In genomic region chr6:107718341-107718740, GRCh38 we compare ENCODE assay signal across 14 cellular contexts.
DNase-seq lines count a peak whose midpoint lies in the region; ATAC-seq and TF ChIP-seq lines count a peak whose summit lies in the region.
"Had no signal": no experiment of that assay in that cellular context is flagged by ENCODE, and none has a peak within 500 bp of the region (broad histone marks: within the 10 kb centered on the region; RNA-seq: fewer than 3 reads in every experiment).

No MANE protein-coding gene starts in this region.

- no peak overlapping the region for H2BK120ac ChIP-seq in mesenchymal stem cell (ENCODE audit: low read depth, low read length)

- no peak overlapping the region for H3K23ac ChIP-seq in mesenchymal stem cell (ENCODE audit: low read length in 2 of 2)

- H2BK15ac ChIP-seq in mesenchymal stem cell (ENCODE audit: low read depth, poor library complexity, severe bottlenecking), result no peak overlapping the region

- peak overlapping the region; percentile 76 for H3K27ac Mint-ChIP-seq in activated naive CD4-positive, alpha-beta T cell treated with anti-CD3 and anti-CD28 coated beads for 36 hours
- H3K27ac Mint-ChIP-seq in IgD-negative memory B cell, result peak overlapping the region in 2 of 3 donors; percentile 25 to 74
- peak overlapping the region; percentile 29 for H3K27ac Mint-ChIP-seq in central memory CD8-positive, alpha-beta T cell (ENCODE audit: low read depth)
- H3K27ac Mint-ChIP-seq in osteocyte (ENCODE audit: unreplicated experiment), result no peak overlapping the region
- H3K27ac Mint-ChIP-seq: B cell, GM23338 had no signal

- H3K4me1 Mint-ChIP-seq in activated naive CD4-positive, alpha-beta T cell treated with anti-CD3 and anti-CD28 coated beads for 36 hours (ENCODE audit: low read depth), result peaks cover 65% of the 10 kb centered on the region
- peaks cover 17 to 21% (median 18%) of the 10 kb centered on the region in 3 donors for H3K4me1 Mint-ChIP-seq in IgD-negative memory B cell
- peaks cover 68% of the 10 kb centered on the region for H3K4me1 Mint-ChIP-seq in central memory CD8-positive, alpha-beta T cell
- H3K4me1 Mint-ChIP-seq in osteocyte (ENCODE audit: unreplicated experiment), result peaks cover 2% of the 10 kb centered on the region

- H3K4me2 ChIP-seq in mesenchymal stem cell (ENCODE audit: low read length, poor library complexity, severe bottlenecking), result no peak overlapping the region
- H3K4me2 ChIP-seq: GM23338 had no signal

- peaks cover 24 to 36% of the 10 kb centered on the region in 2 experiments for H3K27me3 ChIP-seq in mesenchymal stem cell (ENCODE audit: control insufficient read depth in 1 of 2, insufficient read depth in 1 of 2, low read length in 2 of 2)

- H2AK5ac ChIP-seq in mesenchymal stem cell (ENCODE audit: low read length, severe bottlenecking), result no peak overlapping the region

- intact Hi-C loops in activated naive CD4-positive, alpha-beta T cell treated with anti-CD3 and anti-CD28 coated beads for 36 hours (cut with micrococcal nuclease), result loop anchor here (10.0 kb wide), 1 partner anchor 726 kb away; no protein-coding TSS in a partner anchor

- no peak overlapping the region for H3K4me3 Mint-ChIP-seq in activated naive CD4-positive, alpha-beta T cell treated with anti-CD3 and anti-CD28 coated beads for 36 hours
- H3K4me3 Mint-ChIP-seq in IgD-negative memory B cell (peak overlapping the region in 2 of 4 donors; percentile 2 to 9), osteocyte (ENCODE audit: unreplicated experiment) (no peak overlapping the region)
- no peak overlapping the region for H3K4me3 Mint-ChIP-seq in central memory CD8-positive, alpha-beta T cell
- H3K4me3 Mint-ChIP-seq: B cell, GM23338 had no signal

- H2BK5ac ChIP-seq in mesenchymal stem cell (ENCODE audit: low read depth, low read length, poor library complexity, severe bottlenecking), result no peak overlapping the region

- H3K27me3 Mint-ChIP-seq in activated naive CD4-positive, alpha-beta T cell treated with anti-CD3 and anti-CD28 coated beads for 36 hours (ENCODE audit: low read depth), result no peaks in the 10 kb centered on the region
- no peaks in the 10 kb centered on the region for H3K27me3 Mint-ChIP-seq in IgD-negative memory B cell
- no peaks in the 10 kb centered on the region for H3K27me3 Mint-ChIP-seq in central memory CD8-positive, alpha-beta T cell
- peaks cover 38% of the 10 kb centered on the region for H3K27me3 Mint-ChIP-seq in osteocyte (ENCODE audit: unreplicated experiment)
- H3K27me3 Mint-ChIP-seq: B cell had no signal

- no peaks in the 10 kb centered on the region for H3K79me1 ChIP-seq in mesenchymal stem cell (replicated peaks; ENCODE audit: low read length, poor library complexity, severe bottlenecking)

- no peak overlapping the region for H3K4me3 ChIP-seq in mesenchymal stem cell (ENCODE audit: insufficient read depth in 1 of 2, low read depth in 1 of 2, low read length in 2 of 2)
- H3K4me3 ChIP-seq: GM23338 had no signal

- CTCF ChIA-PET in activated naive CD4-positive, alpha-beta T cell treated with anti-CD3 and anti-CD28 coated beads for 36 hours (lab: Charles Lee), result interaction anchor here (1.2 to 1.6 kb wide), 2 partner anchors 12 to 15 kb away, joined by 3 to 7 read pairs; no protein-coding TSS in a partner anchor

- no peaks in the 10 kb centered on the region for H3K36me3 ChIP-seq in mesenchymal stem cell (ENCODE audit: control insufficient read depth in 1 of 2, insufficient read depth in 2 of 2, low read depth in 1 of 2, low read length in 2 of 2)

- peaks cover 19% of the 10 kb centered on the region for H3K36me3 Mint-ChIP-seq in activated naive CD4-positive, alpha-beta T cell treated with anti-CD3 and anti-CD28 coated beads for 36 hours (ENCODE audit: low read depth)
- H3K36me3 Mint-ChIP-seq in IgD-negative memory B cell (peaks cover 15% of the 10 kb centered on the region), osteocyte (ENCODE audit: unreplicated experiment) (no peaks in the 10 kb centered on the region)
- peaks cover 40% of the 10 kb centered on the region for H3K36me3 Mint-ChIP-seq in central memory CD8-positive, alpha-beta T cell (ENCODE audit: insufficient read depth)

- H4K8ac ChIP-seq in mesenchymal stem cell (ENCODE audit: low read length), result no peak overlapping the region

- TF ChIP-seq CTCF in osteocyte (IDR thresholded peaks at IDR 0.05), result no peak

- WGBS in mesenchymal stem cell, result 100% methylated on average over 2 of the region's 3 CpGs

- DNase-seq in activated naive CD4-positive, alpha-beta T cell treated with anti-CD3 and anti-CD28 coated beads for 36 hours, result no peak
- DNase-seq in activated naive CD4-positive, alpha-beta T cell (lab: John Stamatoyannopoulos, UW), result no peak
- no peak for DNase-seq in central memory CD8-positive, alpha-beta T cell (ENCODE audit: low spot score in 2 of 2)
- peak; percentile 57 for DNase-seq in osteocyte (ENCODE audit: extremely low spot score, unreplicated experiment)
- DNase-seq in mesenchymal stem cell, result no peak
- DNase-seq: DMS 273 treated with DMSO at 0.1 percent for 48 hours, Kasumi-1, NCI-H1105 treated with DMSO at 0.1 percent for 48 hours, NCI-H187, NCI-H2171 treated with DMSO at 0.1 percent for 48 hours had no signal

- H3K9me3 Mint-ChIP-seq in activated naive CD4-positive, alpha-beta T cell treated with anti-CD3 and anti-CD28 coated beads for 36 hours, result no peaks in the 10 kb centered on the region
- peaks cover 1 to 5% (median 4%) of the 10 kb centered on the region in 3 donors for H3K9me3 Mint-ChIP-seq in IgD-negative memory B cell
- H3K9me3 Mint-ChIP-seq in central memory CD8-positive, alpha-beta T cell, result no peaks in the 10 kb centered on the region
- no peaks in the 10 kb centered on the region for H3K9me3 Mint-ChIP-seq in osteocyte (ENCODE audit: unreplicated experiment)
- H3K9me3 Mint-ChIP-seq: GM23338 had no signal

- H2AFZ ChIP-seq in mesenchymal stem cell (ENCODE audit: low read depth, low read length), result no peak overlapping the region
- H2AFZ ChIP-seq: GM23338 had no signal

- H3K4ac ChIP-seq in mesenchymal stem cell (ENCODE audit: low read depth in 1 of 2, low read length in 2 of 2), result no peak overlapping the region

- H2BK12ac ChIP-seq in mesenchymal stem cell (ENCODE audit: low read length in 2 of 2), result no peak overlapping the region

- H3K18ac ChIP-seq in mesenchymal stem cell (ENCODE audit: low read depth in 1 of 2, low read length in 2 of 2), result no peak overlapping the region

- no peak overlapping the region for H3K14ac ChIP-seq in mesenchymal stem cell (ENCODE audit: low read length in 2 of 2)

- no peaks in the 10 kb centered on the region for H3K9me3 ChIP-seq in mesenchymal stem cell (ENCODE audit: control insufficient read depth, low read length)

- H3K27ac ChIP-seq in mesenchymal stem cell (ENCODE audit: low read length, poor library complexity, severe bottlenecking), result no peak overlapping the region

- H4K91ac ChIP-seq in mesenchymal stem cell (ENCODE audit: low read length), result no peak overlapping the region

- ATAC-seq in central memory CD8-positive, alpha-beta T cell (replicated peaks; ENCODE audit: extremely low read depth, poor library complexity, severe bottlenecking), result no peak
- no peak for ATAC-seq in GM18502 (IDR thresholded peaks at IDR 0.05; ENCODE audit: poor library complexity, unreplicated experiment)
- ATAC-seq: GM23338 had no signal

- peaks cover 5% of the 10 kb centered on the region for H3K4me1 ChIP-seq in mesenchymal stem cell (ENCODE audit: control insufficient read depth, insufficient read depth, low read depth, low read length)

- H3K9ac ChIP-seq in mesenchymal stem cell (ENCODE audit: low read length), result no peak overlapping the region
